ENCODE assay signal across 14 cellular contexts in genomic region chr16:1537763-1538289, GRCh38. TPM values are rescaled to one million over a fixed set of nuclear protein-coding genes. Genes with fewer than 3 reads are reported as not detected.
DNase-seq lines count a peak whose midpoint lies in the region; ATAC-seq and TF ChIP-seq lines count a peak whose summit lies in the region.
"Had no signal": no experiment of that assay in that cellular context is flagged by ENCODE, and none has a peak within 500 bp of the region (broad histone marks: within the 10 kb centered on the region; RNA-seq: fewer than 3 reads in every experiment).

No MANE protein-coding gene starts in this region.

- H3K27ac ChIP-seq in CD8-positive, alpha-beta memory T cell (ENCODE audit: low read depth, low read length), result no peak overlapping the region
- H3K27ac ChIP-seq in sigmoid colon (peak overlapping the region; percentile 83 to 89 (median 88)), GM23248 (no peak overlapping the region)
- H3K27ac ChIP-seq: KMS-11 had no signal

- no peaks in the 10 kb centered on the region for H3K9me3 Mint-ChIP-seq in CD8-positive, alpha-beta memory T cell
- no peaks in the 10 kb centered on the region for H3K9me3 Mint-ChIP-seq in activated CD4-positive, alpha-beta T cell treated with anti-CD3 and anti-CD28 coated beads, Interleukin-2, amount 10 ng/mL, durations not matched to agents 24 days and 14 days
- H3K9me3 Mint-ChIP-seq in central memory CD8-positive, alpha-beta T cell, result no peaks in the 10 kb centered on the region
- H3K9me3 Mint-ChIP-seq: activated B cell treated with CpG ODN at 0.5 μM for 24 hours had no signal

- peak in 3 of 5 donors; percentile 40 to 68 (median 55) for DNase-seq in CD8-positive, alpha-beta memory T cell
- DNase-seq in activated CD4-positive, alpha-beta T cell treated with anti-CD3 and anti-CD28 coated beads, Interleukin-2, amount 10 ng/mL, durations not matched to agents 24 days and 14 days, result peak; percentile 70
- DNase-seq in central memory CD8-positive, alpha-beta T cell (ENCODE audit: low spot score in 2 of 2), result no peak
- DNase-seq in sigmoid colon (no peak), dermis blood vessel endothelial cell (no peak), GM23248 (no peak), NCI-H226 (no peak), KBM-7 (no peak)
- DNase-seq: activated B cell treated with CpG ODN at 0.5 μM for 24 hours, HCEC 1CT, NCI-H524 had no signal

- H3K4me2 ChIP-seq in GM23248 (ENCODE audit: unreplicated experiment), result no peak overlapping the region
- H3K4me2 ChIP-seq: KMS-11 had no signal

- no peaks in the 10 kb centered on the region for H3K9me3 ChIP-seq in CD8-positive, alpha-beta memory T cell (ENCODE audit: low read length)
- H3K9me3 ChIP-seq in sigmoid colon, result no peaks in the 10 kb centered on the region
- H3K9me3 ChIP-seq in GM23248 (ENCODE audit: low read depth), result no peaks in the 10 kb centered on the region

- H3K27ac Mint-ChIP-seq in CD8-positive, alpha-beta memory T cell, result peak overlapping the region; percentile 61 to 92 (median 84)
- H3K27ac Mint-ChIP-seq in activated CD4-positive, alpha-beta T cell treated with anti-CD3 and anti-CD28 coated beads, Interleukin-2, amount 10 ng/mL, durations not matched to agents 24 days and 14 days, result peak overlapping the region; percentile 89
- H3K27ac Mint-ChIP-seq in central memory CD8-positive, alpha-beta T cell (ENCODE audit: low read depth), result peak overlapping the region; percentile 64
- H3K27ac Mint-ChIP-seq: activated B cell treated with CpG ODN at 0.5 μM for 24 hours had no signal

- H2AFZ ChIP-seq in GM23248, result no peak overlapping the region

- peak overlapping the region; percentile 65 to 100 (median 81) for H3K4me3 Mint-ChIP-seq in CD8-positive, alpha-beta memory T cell
- H3K4me3 Mint-ChIP-seq in activated CD4-positive, alpha-beta T cell treated with anti-CD3 and anti-CD28 coated beads, Interleukin-2, amount 10 ng/mL, durations not matched to agents 24 days and 14 days, result peak overlapping the region; percentile 100
- peak overlapping the region; percentile 92 for H3K4me3 Mint-ChIP-seq in central memory CD8-positive, alpha-beta T cell
- H3K4me3 Mint-ChIP-seq: activated B cell treated with CpG ODN at 0.5 μM for 24 hours had no signal

- peaks cover 44 to 76% (median 51%) of the 10 kb centered on the region in 3 donors for H3K4me1 Mint-ChIP-seq in CD8-positive, alpha-beta memory T cell
- H3K4me1 Mint-ChIP-seq in activated CD4-positive, alpha-beta T cell treated with anti-CD3 and anti-CD28 coated beads, Interleukin-2, amount 10 ng/mL, durations not matched to agents 24 days and 14 days, result peaks cover 41% of the 10 kb centered on the region
- peaks cover 40% of the 10 kb centered on the region for H3K4me1 Mint-ChIP-seq in central memory CD8-positive, alpha-beta T cell

- H3K36me3 Mint-ChIP-seq in CD8-positive, alpha-beta memory T cell, result peaks cover 8 to 92% (median 15%) of the 10 kb centered on the region in 3 donors
- peaks cover 44% of the 10 kb centered on the region for H3K36me3 Mint-ChIP-seq in activated CD4-positive, alpha-beta T cell treated with anti-CD3 and anti-CD28 coated beads, Interleukin-2, amount 10 ng/mL, durations not matched to agents 24 days and 14 days (ENCODE audit: low read depth)
- H3K36me3 Mint-ChIP-seq in central memory CD8-positive, alpha-beta T cell (ENCODE audit: insufficient read depth), result peaks cover 29% of the 10 kb centered on the region

- in situ Hi-C loops in GM23248 (cut with MboI), result no loop called here
- in situ Hi-C loops in KBM-7 (cut with MboI; ENCODE audit: low pct_unique_long_range_greater_than_20kb, low sequenced_read_pairs), result no loop called here

- no peaks in the 10 kb centered on the region for H3K27me3 ChIP-seq in CD8-positive, alpha-beta memory T cell (ENCODE audit: insufficient read depth, low read length, poor library complexity, severe bottlenecking)
- H3K27me3 ChIP-seq in sigmoid colon, result no peaks in the 10 kb centered on the region
- no peaks in the 10 kb centered on the region for H3K27me3 ChIP-seq in GM23248 (replicated peaks; ENCODE audit: insufficient read depth)

- no peaks in the 10 kb centered on the region; the same call in 1 of the 2 replicates for H4K20me1 ChIP-seq in GM23248 (ENCODE audit: insufficient read depth)

- POLR2A ChIA-PET in CD8-positive, alpha-beta memory T cell (lab: Charles Lee), result interaction anchor here (0.7 to 0.8 kb wide), 2 partner anchors 130 to 245 kb away, joined by 3 read pairs; partner anchors contain the start of gene NUBP2

- H3K79me2 ChIP-seq in GM23248 (ENCODE audit: insufficient read depth), result peaks cover 77% of the 10 kb centered on the region

- peaks cover 34% of the 10 kb centered on the region for H3K36me3 ChIP-seq in CD8-positive, alpha-beta memory T cell (ENCODE audit: insufficient read depth, low read length)
- H3K36me3 ChIP-seq in sigmoid colon, result peaks cover 18 to 73% (median 36%) of the 10 kb centered on the region in 4 donors
- no peaks in the 10 kb centered on the region for H3K36me3 ChIP-seq in GM23248 (ENCODE audit: low read depth)

- WGBS in sigmoid colon, 2 donors, result 68 to 88% methylated on average over 26 of the region's 26 CpGs
- 89 to 94% methylated on average over 20 to 26 of the region's 26 CpGs for WGBS in GM23248 (ENCODE audit: low coverage in 1 of 2, low lambda C conversion rate in 2 of 2, missing lambda C conversion rate in 2 of 2), 2 experiments

- CTCF ChIA-PET in CD8-positive, alpha-beta memory T cell (lab: Charles Lee), result interaction anchor here (0.8 kb wide), 1 partner anchor 10 kb away, joined by 3 read pairs; no protein-coding TSS in a partner anchor

- H3K4me1 ChIP-seq in CD8-positive, alpha-beta memory T cell (ENCODE audit: insufficient read depth, low read length), result peaks cover 60% of the 10 kb centered on the region
- H3K4me1 ChIP-seq in sigmoid colon (peaks cover 0 to 76% (median 58%) of the 10 kb centered on the region in 4 donors), GM23248 (ENCODE audit: insufficient read depth) (peaks cover 15% of the 10 kb centered on the region)

- no peak overlapping the region for H3K9ac ChIP-seq in GM23248
- H3K9ac ChIP-seq: KMS-11 had no signal

- H3K27me3 Mint-ChIP-seq in CD8-positive, alpha-beta memory T cell, result peaks cover 0 to 2% of the 10 kb centered on the region in 2 donors
- no peaks in the 10 kb centered on the region for H3K27me3 Mint-ChIP-seq in activated CD4-positive, alpha-beta T cell treated with anti-CD3 and anti-CD28 coated beads, Interleukin-2, amount 10 ng/mL, durations not matched to agents 24 days and 14 days
- no peaks in the 10 kb centered on the region for H3K27me3 Mint-ChIP-seq in central memory CD8-positive, alpha-beta T cell
- H3K27me3 Mint-ChIP-seq: activated B cell treated with CpG ODN at 0.5 μM for 24 hours had no signal

- ATAC-seq in central memory CD8-positive, alpha-beta T cell (replicated peaks; ENCODE audit: extremely low read depth, poor library complexity, severe bottlenecking), result peak; percentile 15

- TF ChIP-seq POLR2A in sigmoid colon (IDR thresholded peaks at IDR 0.05), result no peak

- TF ChIP-seq EP300 in sigmoid colon (IDR thresholded peaks at IDR 0.05), result no peak

- H3K9me2 ChIP-seq in GM23248 (ENCODE audit: insufficient read depth), result no peaks in the 10 kb centered on the region

- no peak for TF ChIP-seq CTCF in sigmoid colon (IDR thresholded peaks at IDR 0.05)

- H3F3A ChIP-seq in GM23248 (ENCODE audit: insufficient read depth), result peaks cover 6% of the 10 kb centered on the region; the same call in 1 of the 2 replicates

- H3K4me3 ChIP-seq in CD8-positive, alpha-beta memory T cell (ENCODE audit: low read length), result peak overlapping the region; percentile 40
- peak overlapping the region in 2 of 4 donors; percentile 60 to 70 for H3K4me3 ChIP-seq in sigmoid colon
- no peak overlapping the region for H3K4me3 ChIP-seq in GM23248

- intact Hi-C loops in activated CD4-positive, alpha-beta T cell treated with anti-CD3 and anti-CD28 coated beads, Interleukin-2, amount 10 ng/mL, durations not matched to agents 24 days and 14 days (cut with micrococcal nuclease), result no loop called here
- intact Hi-C loops in sigmoid colon (cut with DNase I), result no loop called here

RNA-seq across cellular contexts. Expression of gene TMEM204, which starts 4.4 kb away (rescaled TPM):
- total RNA-seq in CD8-positive, alpha-beta memory T cell, result 10 to 100 TPM; 27.1 to 30.9 TPM
- polyA plus RNA-seq in CD8-positive, alpha-beta memory T cell, result 68.4 TPM
- total RNA-seq in activated CD4-positive, alpha-beta T cell treated with anti-CD3 and anti-CD28 coated beads, Interleukin-2, amount 10 ng/mL, durations not matched to agents 24 days and 14 days, result 19.9 and 20.8 TPM in 2 replicates
- 10 to 100 TPM; 38.0 to 46.0 (median 42.3) TPM for total RNA-seq in sigmoid colon
- polyA plus RNA-seq in sigmoid colon, result 10 to 100 TPM in 2 of 3 donors, 1 to 10 TPM in 1; 2.5 to 16.2 (median 15.7) TPM
- total RNA-seq in dermis blood vessel endothelial cell, result 97.4 and 107 TPM in 2 replicates
- 40.0 and 43.1 TPM in 2 replicates for total RNA-seq in GM23248 (2014; rRNA removed; shearing (Covaris generic))
- polyA plus RNA-seq in GM23248 (2016; fragmentation: Nextera tagmentation; extraction: Ambion mirVana), result 26.0 and 28.6 TPM in 2 replicates

RNA-seq across cellular contexts. Expression of gene TELO2, which starts 44.7 kb away (rescaled TPM):
- total RNA-seq in CD8-positive, alpha-beta memory T cell, result 10 to 100 TPM; 84.7 to 84.9 TPM
- 14.0 TPM for polyA plus RNA-seq in CD8-positive, alpha-beta memory T cell
- 91.4 and 101 TPM in 2 replicates for total RNA-seq in activated CD4-positive, alpha-beta T cell treated with anti-CD3 and anti-CD28 coated beads, Interleukin-2, amount 10 ng/mL, durations not matched to agents 24 days and 14 days
- total RNA-seq in sigmoid colon (10 to 100 TPM; 12.5 to 31.3 (median 18.1) TPM), dermis blood vessel endothelial cell (19.7 and 21.3 TPM in 2 replicates)
- polyA plus RNA-seq in sigmoid colon (10 to 100 TPM; 10.4 to 60.3 (median 12.0) TPM), GM23248 (2016; fragmentation: Nextera tagmentation; extraction: Ambion mirVana) (28.5 and 30.5 TPM in 2 replicates)
- total RNA-seq in GM23248 (2014; rRNA removed; shearing (Covaris generic)), result 24.7 and 29.3 TPM in 2 replicates

RNA-seq across cellular contexts. Expression of gene PTX4, which starts 49.1 kb away (rescaled TPM):
- not detected for total RNA-seq in CD8-positive, alpha-beta memory T cell
- polyA plus RNA-seq in CD8-positive, alpha-beta memory T cell, result not detected
- total RNA-seq in activated CD4-positive, alpha-beta T cell treated with anti-CD3 and anti-CD28 coated beads, Interleukin-2, amount 10 ng/mL, durations not matched to agents 24 days and 14 days, result not detected in 2 replicates
- not detected for total RNA-seq in sigmoid colon
- polyA plus RNA-seq in sigmoid colon, result not detected
- 0.09 TPM in 1 of 2 replicates, not detected in the other for total RNA-seq in dermis blood vessel endothelial cell
- total RNA-seq in GM23248 (2014; rRNA removed; shearing (Covaris generic)), result not detected in 2 replicates
- polyA plus RNA-seq in GM23248 (2016; fragmentation: Nextera tagmentation; extraction: Ambion mirVana), result 0.18 TPM in 1 of 2 replicates, not detected in the other
- total RNA-seq: activated B cell treated with CpG ODN at 0.5 μM for 24 hours, renal cortical epithelial cell had no signal
- polyA plus RNA-seq: aorta had no signal

Comparison
In these comparisons a context has a peak if more than half of its experiments do, and no peak if none do; other contexts are left out.
1. DNase-seq: peak in CD8-positive, alpha-beta memory T cell (3 of 5) and activated CD4-positive, alpha-beta T cell treated with anti-CD3 and anti-CD28 coated beads, Interleukin-2, amount 10 ng/mL, durations not matched to agents 24 days and 14 days (single experiment); none in central memory CD8-positive, alpha-beta T cell (0 of 2), sigmoid colon (single experiment), dermis blood vessel endothelial cell (single experiment), GM23248 (single experiment), NCI-H226 (single experiment) and KBM-7 (single experiment).
2. H3K27ac ChIP-seq: peak in sigmoid colon (4 of 4); none in CD8-positive, alpha-beta memory T cell (single experiment) and GM23248 (single experiment).
3. Peak in every context shown above with its lines, with median percentiles within 50 percentile points of each other: H3K27ac Mint-ChIP-seq and H3K4me3 Mint-ChIP-seq.